8 cellular contexts compared by ENCODE assay signal in the genomic region with DNA sequence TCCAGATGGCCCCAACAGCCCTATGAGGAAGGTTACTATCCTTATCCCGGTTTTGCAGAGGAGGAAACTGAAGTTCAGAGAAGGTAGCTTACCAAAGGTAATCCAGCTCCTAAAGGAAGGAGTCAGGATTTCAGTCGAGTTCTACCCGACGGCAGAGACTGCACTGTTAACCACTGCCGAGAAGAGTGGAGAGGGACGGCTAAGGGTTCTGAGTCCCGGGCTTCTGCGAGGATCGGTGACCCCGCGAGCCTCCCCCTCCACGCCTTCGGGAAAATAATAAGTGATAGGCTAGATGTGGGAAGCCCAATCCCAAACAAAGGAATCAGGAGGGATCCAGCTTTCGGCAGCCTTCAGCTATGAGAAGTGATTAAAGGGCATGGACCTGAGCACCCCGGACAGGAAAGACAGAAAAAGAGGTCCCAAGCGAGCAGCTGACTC. TPM values are rescaled to one million over a fixed set of nuclear protein-coding genes. Genes with fewer than 3 reads are reported as not detected.
DNase-seq lines count a peak whose midpoint lies in the region; ATAC-seq and TF ChIP-seq lines count a peak whose summit lies in the region.

No MANE protein-coding gene starts in this region.

- H3K27me3 ChIP-seq in RWPE2 (ENCODE audit: insufficient read depth, poor library complexity, severe bottlenecking) (no peaks in the 10 kb centered on the region), rectal smooth muscle tissue (ENCODE audit: control insufficient read depth, insufficient read depth, low read length) (no peaks in the 10 kb centered on the region)

- H3K4me1 ChIP-seq in RWPE2 (ENCODE audit: insufficient read depth, poor library complexity, severe bottlenecking): peaks cover 19% of the 10 kb centered on the region
- H3K4me1 ChIP-seq in rectal smooth muscle tissue (ENCODE audit: control insufficient read depth, insufficient read depth, low read length): peaks cover 8% of the 10 kb centered on the region

- H3K36me3 ChIP-seq in RWPE2 (ENCODE audit: low read depth): no peaks in the 10 kb centered on the region
- no peaks in the 10 kb centered on the region for H3K36me3 ChIP-seq in rectal smooth muscle tissue (ENCODE audit: control insufficient read depth, insufficient read depth, low read length)

- peak overlapping the region; percentile 57 for H3K4me3 ChIP-seq in RWPE2 (ENCODE audit: severe bottlenecking)
- peak overlapping the region; percentile 88 for H3K4me3 ChIP-seq in fibroblast of the aortic adventitia (ENCODE audit: low read depth, low read length)
- H3K4me3 ChIP-seq in rectal smooth muscle tissue (ENCODE audit: low read length): peak overlapping the region; percentile 77

- H3K27ac ChIP-seq in RWPE2 (ENCODE audit: poor library complexity, severe bottlenecking): peak overlapping the region; percentile 55
- H3K27ac ChIP-seq in rectal smooth muscle tissue (ENCODE audit: low read depth, low read length): peak overlapping the region; percentile 96

- H3K9me3 ChIP-seq in RWPE2 (ENCODE audit: severe bottlenecking): no peaks in the 10 kb centered on the region

- DNase-seq in AG08395 (ENCODE audit: low spot score) (peak; percentile 15), RWPE2 (ENCODE audit: low spot score) (no peak), fibroblast of the aortic adventitia (ENCODE audit: low read depth) (no peak), NCI-H2107 (lab: John Stamatoyannopoulos, UW) (no peak), H4 (ENCODE audit: low spot score) (no peak), EL (no peak)

- H3K9ac ChIP-seq in rectal smooth muscle tissue (ENCODE audit: low read length): peak overlapping the region; percentile 36

- TF ChIP-seq CTCF in RWPE2 (IDR thresholded peaks at IDR 0.05; ENCODE audit: poor library complexity, severe bottlenecking) (no peak), fibroblast of the aortic adventitia (IDR thresholded peaks at IDR 0.05; ENCODE audit: insufficient read depth, low read length) (no peak)

- peak; percentile 8 for ATAC-seq in GM21515 (IDR thresholded peaks at IDR 0.05; ENCODE audit: unreplicated experiment)
- peak; percentile 0 for ATAC-seq in RWPE2 (ENCODE audit: low read depth)

RNA-seq across cellular contexts. Expression of gene TMEM53, which starts 0.6 kb away (rescaled TPM):
- total RNA-seq in fibroblast of the aortic adventitia (ENCODE audit: low replicate concordance): 6.6 and 9.2 TPM in 2 replicates
- total RNA-seq in H4 (2014; rRNA removed; shearing (Covaris generic)): 11.3 and 18.4 TPM in 2 replicates

RNA-seq across cellular contexts. Expression of gene ARMH1, which starts 0.8 kb away (rescaled TPM):
- 0.41 and 1.7 TPM in 2 replicates for total RNA-seq in fibroblast of the aortic adventitia (ENCODE audit: low replicate concordance)
- total RNA-seq in H4 (2014; rRNA removed; shearing (Covaris generic)): not detected in 2 replicates

RNA-seq across cellular contexts. Expression of gene RNU5D-1, which starts 57.3 kb away (rescaled TPM):
- not detected in 2 replicates for total RNA-seq in fibroblast of the aortic adventitia (ENCODE audit: low replicate concordance)
- total RNA-seq in H4 (2014; rRNA removed; shearing (Covaris generic)): not detected in 2 replicates
